Comparison of ENCODE assay signal across 14 cellular contexts in genomic region chr19:8340341-8341096, GRCh38. TPM values are rescaled to one million over a fixed set of nuclear protein-coding genes. Genes with fewer than 3 reads are reported as not detected.
DNase-seq lines count a peak whose midpoint lies in the region; ATAC-seq and TF ChIP-seq lines count a peak whose summit lies in the region.
"Had no signal": no experiment of that assay in that cellular context is flagged by ENCODE, and none has a peak within 500 bp of the region (broad histone marks: within the 10 kb centered on the region; RNA-seq: fewer than 3 reads in every experiment).

No MANE protein-coding gene starts in this region.

- no peak for TF ChIP-seq CTCF in breast epithelium (IDR thresholded peaks at IDR 0.05)

- peak; percentile 85 for DNase-seq in Right ventricle myocardium inferior (ENCODE audit: missing footprints)
- no peak for DNase-seq in cardiac septum (ENCODE audit: low spot score)
- DNase-seq in mucosa of gallbladder (ENCODE audit: low spot score), result peak; percentile 18
- no peak for DNase-seq in aorta
- no peak for DNase-seq in breast epithelium (ENCODE audit: low spot score in 2 of 2)
- no peak for DNase-seq in pons (ENCODE audit: low spot score)
- DNase-seq: activated CD4-positive, alpha-beta T cell treated with anti-CD3 and anti-CD28 coated beads for 48 hours; activated naive CD8-positive, alpha-beta T cell treated with anti-CD3 and anti-CD28 coated beads for 36 hours; kidney glomerular epithelial cell; NCI-H2081 treated with DMSO at 0.1 percent for 48 hours; RPMI8226; stimulated activated CD8-positive, alpha-beta memory T cell treated with anti-CD3 and anti-CD28 coated beads, Interleukin-4, amount 100 ng/mL, for 48 hours had no signal

- intact Hi-C loops in Right ventricle myocardium inferior (cut with DNase I) (no loop called here), cardiac septum (cut with DNase I) (no loop called here), aorta (cut with DNase I) (no loop called here), breast epithelium (cut with DNase I; ENCODE audit: low total_unique reads) (no loop called here)

- H3K36me3 ChIP-seq in aorta (ENCODE audit: control insufficient read depth in 1 of 2, insufficient read depth in 2 of 2, low read length in 1 of 2) (no peaks in the 10 kb centered on the region), breast epithelium (no peaks in the 10 kb centered on the region)

- no peak overlapping the region for H3K27ac ChIP-seq in aorta (ENCODE audit: low read depth in 1 of 2, low read length in 2 of 2)
- peak overlapping the region in 1 of 2 donors; percentile 77 for H3K27ac ChIP-seq in breast epithelium

- H3K4me1 ChIP-seq in aorta (ENCODE audit: control insufficient read depth in 1 of 2, insufficient read depth in 2 of 2, low read length in 2 of 2), result no peaks in the 10 kb centered on the region
- peaks cover 0 to 4% of the 10 kb centered on the region in 2 donors for H3K4me1 ChIP-seq in breast epithelium

- H3K27me3 ChIP-seq in aorta (ENCODE audit: control insufficient read depth in 1 of 2, insufficient read depth in 2 of 2, low read length in 1 of 2) (no peaks in the 10 kb centered on the region), breast epithelium (peaks cover 4 to 18% of the 10 kb centered on the region in 2 donors)

- peak; percentile 69 for ATAC-seq in Right ventricle myocardium inferior
- peak; percentile 6 for ATAC-seq in esophagus mucosa
- ATAC-seq in aorta (ENCODE audit: low FRiP score), result peak; percentile 11
- ATAC-seq in GM21737 (IDR thresholded peaks at IDR 0.05; ENCODE audit: unreplicated experiment), result no peak

- H3K9me3 ChIP-seq in aorta (ENCODE audit: control insufficient read depth, low read length) (no peaks in the 10 kb centered on the region), breast epithelium (no peaks in the 10 kb centered on the region)

- 30 to 31% methylated on average over 15 of the region's 15 CpGs for WGBS in aorta, 2 donors

- TF ChIP-seq POLR2A in breast epithelium (IDR thresholded peaks at IDR 0.05), result no peak

- no peak overlapping the region for H3K4me3 ChIP-seq in aorta (ENCODE audit: low read length in 2 of 2)
- H3K4me3 ChIP-seq in breast epithelium, result peak overlapping the region in 1 of 3 donors; percentile 2

RNA-seq across cellular contexts. Expression of gene KANK3, which starts 2.5 kb away (rescaled TPM):
- total RNA-seq in Right ventricle myocardium inferior (20.5 TPM), cardiac septum (13.1 TPM), esophagus mucosa (1.6 TPM), mucosa of gallbladder (7.7 TPM), aorta (10 to 100 TPM; 15.9 to 23.9 TPM), breast epithelium (10 to 100 TPM in 1 of 3 donors, 1 to 10 TPM in 2; 5.6 to 26.2 (median 7.8) TPM)
- 1 to 10 TPM in 1 of 2 donors, under 1 TPM in 1; 0.50 to 1.8 TPM for polyA plus RNA-seq in aorta

RNA-seq across cellular contexts. Expression of gene RPS28, which starts 19.2 kb away (rescaled TPM):
- total RNA-seq in Right ventricle myocardium inferior (1,212 TPM), cardiac septum (669 TPM), esophagus mucosa (1,802 TPM), mucosa of gallbladder (1,184 TPM), aorta (100 to 1,000 TPM; 875 to 981 TPM), breast epithelium (1,000 to 10,000 TPM in 1 of 3 donors, 100 to 1,000 TPM in 2; 676 to 1,337 (median 789) TPM)
- 100 to 1,000 TPM; 405 to 553 TPM for polyA plus RNA-seq in aorta

RNA-seq across cellular contexts. Expression of gene NDUFA7, which starts 19.3 kb away (rescaled TPM):
- total RNA-seq in Right ventricle myocardium inferior (129 TPM), cardiac septum (94.0 TPM), esophagus mucosa (52.2 TPM), mucosa of gallbladder (45.2 TPM), aorta (10 to 100 TPM; 18.9 to 19.6 TPM), breast epithelium (10 to 100 TPM; 23.2 to 27.5 (median 25.8) TPM)
- polyA plus RNA-seq in aorta, result 10 to 100 TPM; 33.8 to 53.0 TPM

RNA-seq across cellular contexts. Expression of gene ANGPTL4, which starts 23.4 kb away (rescaled TPM):
- total RNA-seq in Right ventricle myocardium inferior, result 24.6 TPM
- 4.1 TPM for total RNA-seq in cardiac septum
- 55.4 TPM for total RNA-seq in esophagus mucosa
- 5.3 TPM for total RNA-seq in mucosa of gallbladder
- 10 to 100 TPM; 39.9 to 45.1 TPM for total RNA-seq in aorta
- polyA plus RNA-seq in aorta, result 10 to 100 TPM; 10.1 to 19.5 TPM
- 100 to 1,000 TPM in 2 of 3 donors, 10 to 100 TPM in 1; 90.9 to 186 (median 118) TPM for total RNA-seq in breast epithelium

RNA-seq across cellular contexts. Expression of gene CD320, which starts 32.4 kb away (rescaled TPM):
- total RNA-seq in Right ventricle myocardium inferior, result 32.9 TPM
- 15.8 TPM for total RNA-seq in cardiac septum
- 12.0 TPM for total RNA-seq in esophagus mucosa
- 52.2 TPM for total RNA-seq in mucosa of gallbladder
- total RNA-seq in aorta, result 10 to 100 TPM; 25.5 to 28.0 TPM
- 10 to 100 TPM; 17.3 to 42.6 TPM for polyA plus RNA-seq in aorta
- total RNA-seq in breast epithelium, result 10 to 100 TPM; 26.9 to 98.6 (median 30.9) TPM

Comparison
In these comparisons a context has a peak if more than half of its experiments do, and no peak if none do; other contexts are left out.
1. DNase-seq: peak in Right ventricle myocardium inferior (single experiment) and mucosa of gallbladder (single experiment); none in cardiac septum (single experiment), aorta (0 of 2), breast epithelium (0 of 2) and pons (single experiment).